In the genomic region with DNA sequence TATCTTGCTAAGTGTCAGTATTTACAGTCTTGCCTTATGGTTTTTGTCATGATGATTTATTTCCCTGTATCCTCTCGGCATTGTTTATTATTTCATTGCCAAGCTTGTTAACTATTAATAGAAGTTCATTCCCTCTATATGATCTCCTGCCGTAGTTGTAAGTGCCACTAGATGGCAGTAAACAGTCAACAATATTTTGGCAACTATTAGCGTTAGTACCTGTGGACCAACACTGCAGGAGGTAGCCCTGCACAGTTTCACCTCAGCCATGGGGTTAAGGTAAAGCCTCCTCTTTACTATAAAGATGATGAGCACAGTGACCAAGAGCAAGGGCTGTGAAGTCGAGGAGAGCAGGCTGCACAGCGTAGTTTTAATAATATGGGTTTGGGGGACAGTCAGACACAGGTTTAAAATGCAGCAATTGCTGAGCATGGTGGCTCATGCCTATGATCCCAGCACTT, we compare ENCODE assay signal across 9 cellular contexts.
DNase-seq lines count a peak whose midpoint lies in the region; ATAC-seq lines count a peak whose summit lies in the region.
"Had no signal": no experiment of that assay in that cellular context is flagged by ENCODE, and none has a peak within 500 bp of the region (broad histone marks: within the 10 kb centered on the region; RNA-seq: fewer than 3 reads in every experiment).

No MANE protein-coding gene starts in this region.

- no peaks in the 10 kb centered on the region for H3K36me3 Mint-ChIP-seq in stimulated activated effector memory CD8-positive, alpha-beta T cell treated with anti-CD3 and anti-CD28 coated beads, Interleukin-12 subunit alpha, Interleukin-12 subunit beta, amount 100 ng/mL, for 72 hours

- H3K9me3 Mint-ChIP-seq in stimulated activated effector memory CD8-positive, alpha-beta T cell treated with anti-CD3 and anti-CD28 coated beads, Interleukin-12 subunit alpha, Interleukin-12 subunit beta, amount 100 ng/mL, for 72 hours: no peaks in the 10 kb centered on the region

- H3K27me3 ChIP-seq in HAP-1 (ENCODE audit: low read depth): peaks cover 7% of the 10 kb centered on the region; the same call in 1 of the 2 replicates
- H3K27me3 ChIP-seq: BLaER1 had no signal

- no peak overlapping the region for H3K4me3 Mint-ChIP-seq in stimulated activated effector memory CD8-positive, alpha-beta T cell treated with anti-CD3 and anti-CD28 coated beads, Interleukin-12 subunit alpha, Interleukin-12 subunit beta, amount 100 ng/mL, for 72 hours

- in situ Hi-C loops in HAP-1 (cut with MboI; ENCODE audit: low sequenced_read_pairs): loop anchor here (25.0 kb wide), 1 partner anchor 295 kb away; a partner anchor contains a TSS

- no peak overlapping the region for H3K27ac Mint-ChIP-seq in stimulated activated effector memory CD8-positive, alpha-beta T cell treated with anti-CD3 and anti-CD28 coated beads, Interleukin-12 subunit alpha, Interleukin-12 subunit beta, amount 100 ng/mL, for 72 hours

- no peak overlapping the region for H3K4me3 ChIP-seq in HAP-1
- H3K4me3 ChIP-seq: BLaER1 had no signal

- H3K9me3 ChIP-seq in HAP-1: no peaks in the 10 kb centered on the region
- H3K9me3 ChIP-seq: BLaER1 had no signal

- H3K36me3 ChIP-seq in HAP-1 (replicated peaks): no peaks in the 10 kb centered on the region; the same call in 1 of the 2 replicates
- H3K36me3 ChIP-seq: BLaER1 had no signal

- no peaks in the 10 kb centered on the region for H3K4me1 Mint-ChIP-seq in stimulated activated effector memory CD8-positive, alpha-beta T cell treated with anti-CD3 and anti-CD28 coated beads, Interleukin-12 subunit alpha, Interleukin-12 subunit beta, amount 100 ng/mL, for 72 hours

- H3K4me1 ChIP-seq in HAP-1: no peaks in the 10 kb centered on the region

- peak; percentile 79 for ATAC-seq in stimulated activated effector memory CD8-positive, alpha-beta T cell treated with anti-CD3 and anti-CD28 coated beads, Interleukin-12 subunit alpha, Interleukin-12 subunit beta, amount 100 ng/mL, for 72 hours

- peak; percentile 18 for DNase-seq in DMS79 treated with DMSO at 0.1 percent for 48 hours (lab: John Stamatoyannopoulos, UW)
- no peak for DNase-seq in DMS79 (lab: John Stamatoyannopoulos, UW)
- DNase-seq in HAP-1 (ENCODE audit: low spot score in 2 of 2): peak; percentile 57 to 72
- DNase-seq in NCI-H1092 treated with DMSO at 0.1 percent for 48 hours (lab: John Stamatoyannopoulos, UW): peak; percentile 44
- DNase-seq in SW480 (ENCODE audit: low spot score): peak; percentile 74
- peak; percentile 43 for DNase-seq in central memory CD4-positive, alpha-beta T cell
- peak; percentile 60 for DNase-seq in kidney glomerular epithelial cell (lab: John Stamatoyannopoulos, UW)
- peak; percentile 27 to 63 for DNase-seq in stimulated activated effector memory CD8-positive, alpha-beta T cell treated with anti-CD3 and anti-CD28 coated beads, Interleukin-12 subunit alpha, Interleukin-12 subunit beta, amount 100 ng/mL, for 72 hours (ENCODE audit: low spot score in 2 of 2)
